19 cellular contexts compared by ENCODE assay signal in genomic region chr5:5017827-5018559, GRCh38.
A peak's percentile ranks its signal among the peaks of the same experiment; 100 is the strongest.
DNase-seq lines count a peak whose midpoint lies in the region; ATAC-seq and TF ChIP-seq lines count a peak whose summit lies in the region.
"Had no signal": no experiment of that assay in that cellular context is flagged by ENCODE, and none has a peak within 500 bp of the region (broad histone marks: within the 10 kb centered on the region; RNA-seq: fewer than 3 reads in every experiment).

No MANE protein-coding gene starts in this region.

- H3K9me3 Mint-ChIP-seq in HFFc6, result peaks cover 15% of the 10 kb centered on the region
- H3K9me3 Mint-ChIP-seq in activated CD4-positive, alpha-beta memory T cell treated with anti-CD3 and anti-CD28 coated beads for 36 hours, result no peaks in the 10 kb centered on the region

- POLR2A ChIA-PET in OCI-LY7 (lab: Charles Lee), result no interaction called here
- POLR2A ChIA-PET in activated CD4-positive, alpha-beta memory T cell treated with anti-CD3 and anti-CD28 coated beads for 36 hours (lab: Charles Lee), result no interaction called here

- no peaks in the 10 kb centered on the region for H3K9me2 ChIP-seq in OCI-LY7 (ENCODE audit: insufficient read depth, low read length)
- no peaks in the 10 kb centered on the region for H3K9me2 ChIP-seq in hepatocyte (replicated peaks; ENCODE audit: insufficient read depth)

- H3K27ac ChIP-seq in OCI-LY7 (ENCODE audit: low read depth, low read length, poor library complexity, severe bottlenecking), result no peak overlapping the region
- H3K27ac ChIP-seq in hepatocyte, result no peak overlapping the region
- H3K27ac ChIP-seq: BLaER1 treated with 17β-estradiol and CSF1 and Interleukin-3, amounts not matched to agents 10 nM and 100 nM had no signal

- H3K27ac Mint-ChIP-seq in HFFc6, result peak overlapping the region; percentile 84
- H3K27ac Mint-ChIP-seq in activated CD4-positive, alpha-beta memory T cell treated with anti-CD3 and anti-CD28 coated beads for 36 hours, result no peak overlapping the region
- H3K27ac Mint-ChIP-seq: endodermal cell; naive thymus-derived CD8-positive, alpha-beta T cell; stimulated activated naive B cell treated with anti-CD40 and anti-IgM and Interleukin-4, amounts not matched to agents 10 μg/mL and 1 μg/mL and 100 μg/mL, for 72 hours had no signal

- H3K9me3 ChIP-seq in OCI-LY7 (ENCODE audit: low read length) (no peaks in the 10 kb centered on the region), hepatocyte (ENCODE audit: low read depth) (no peaks in the 10 kb centered on the region)
- H3K9me3 ChIP-seq: BLaER1 treated with 17β-estradiol and CSF1 and Interleukin-3, amounts not matched to agents 10 nM and 100 nM had no signal

- no peaks in the 10 kb centered on the region for H3K27me3 Mint-ChIP-seq in HFFc6 (ENCODE audit: insufficient read depth)
- H3K27me3 Mint-ChIP-seq in activated CD4-positive, alpha-beta memory T cell treated with anti-CD3 and anti-CD28 coated beads for 36 hours, result no peaks in the 10 kb centered on the region
- H3K27me3 Mint-ChIP-seq: stimulated activated naive B cell treated with anti-CD40 and anti-IgM and Interleukin-4, amounts not matched to agents 10 μg/mL and 1 μg/mL and 100 μg/mL, for 72 hours had no signal

- in situ Hi-C loops in astrocyte of the cerebellum (cut with HindIII; ENCODE audit: low sequenced_read_pairs), result no loop called here

- CTCF ChIA-PET in OCI-LY7 (lab: Charles Lee; ENCODE audit: unreplicated experiment), result no interaction called here
- CTCF ChIA-PET in activated CD4-positive, alpha-beta memory T cell treated with anti-CD3 and anti-CD28 coated beads for 36 hours (lab: Charles Lee), result no interaction called here

- peak; percentile 53 for ATAC-seq in omental fat pad (ENCODE audit: low FRiP score)
- ATAC-seq: naive thymus-derived CD8-positive, alpha-beta T cell; stimulated activated naive B cell treated with anti-CD40 and anti-IgM and Interleukin-4, amounts not matched to agents 10 μg/mL and 1 μg/mL and 100 μg/mL, for 72 hours had no signal

- H3K4me2 ChIP-seq in OCI-LY7 (ENCODE audit: low read length) (no peak overlapping the region), hepatocyte (no peak overlapping the region)
- H3K4me2 ChIP-seq: BLaER1 treated with 17β-estradiol and CSF1 and Interleukin-3, amounts not matched to agents 10 nM and 100 nM had no signal

- 78% methylated on average over 8 of the region's 8 CpGs for WGBS in hepatocyte (ENCODE audit: low lambda C conversion rate, missing lambda C conversion rate)

- no peak overlapping the region for H2AFZ ChIP-seq in OCI-LY7 (ENCODE audit: low read length)
- no peak overlapping the region for H2AFZ ChIP-seq in hepatocyte

- H3K36me3 ChIP-seq in OCI-LY7 (ENCODE audit: insufficient read depth, low read length) (no peaks in the 10 kb centered on the region), hepatocyte (replicated peaks; ENCODE audit: insufficient read depth, low read depth) (no peaks in the 10 kb centered on the region)
- H3K36me3 ChIP-seq: BLaER1 treated with 17β-estradiol and CSF1 and Interleukin-3, amounts not matched to agents 10 nM and 100 nM had no signal

- no peaks in the 10 kb centered on the region for H3K79me2 ChIP-seq in OCI-LY7 (ENCODE audit: insufficient read depth, low read depth, low read length)
- H3K79me2 ChIP-seq in hepatocyte, result no peaks in the 10 kb centered on the region

- intact Hi-C loops in OCI-LY7 (cut with micrococcal nuclease; ENCODE audit: unreplicated experiment), result no loop called here
- intact Hi-C loops in activated CD4-positive, alpha-beta memory T cell treated with anti-CD3 and anti-CD28 coated beads for 36 hours (cut with micrococcal nuclease), result no loop called here

- TF ChIP-seq CTCF in HFFc6 (IDR thresholded peaks at IDR 0.05), result no peak
- TF ChIP-seq CTCF in astrocyte of the cerebellum (IDR thresholded peaks at IDR 0.05; ENCODE audit: low read depth, low read length, missing control alignments), result no peak
- TF ChIP-seq CTCF in omental fat pad (IDR thresholded peaks at IDR 0.05), result no peak
- no peak for TF ChIP-seq CTCF in OCI-LY7 (conservative IDR thresholded peaks at IDR 0.05; ENCODE audit: low read length)
- TF ChIP-seq CTCF in hepatocyte (IDR thresholded peaks at IDR 0.05; ENCODE audit: poor library complexity), result no peak

- H3K4me3 Mint-ChIP-seq in HFFc6, result peak overlapping the region; percentile 44
- H3K4me3 Mint-ChIP-seq in activated CD4-positive, alpha-beta memory T cell treated with anti-CD3 and anti-CD28 coated beads for 36 hours, result no peak overlapping the region
- H3K4me3 Mint-ChIP-seq: endodermal cell; naive thymus-derived CD8-positive, alpha-beta T cell; stimulated activated naive B cell treated with anti-CD40 and anti-IgM and Interleukin-4, amounts not matched to agents 10 μg/mL and 1 μg/mL and 100 μg/mL, for 72 hours had no signal

- DNase-seq in Daoy (ENCODE audit: low read depth) (peak; percentile 86), HFFc6 (peak; percentile 88), astrocyte of the cerebellum (ENCODE audit: low read depth) (peak; percentile 84), omental fat pad (ENCODE audit: low spot score) (no peak), OCI-LY7 (ENCODE audit: low spot score) (no peak), hepatocyte (ENCODE audit: low spot score) (no peak)
- DNase-seq in stimulated activated naive CD4-positive, alpha-beta T cell (lab: John Stamatoyannopoulos, UW), result no peak
- no peak for DNase-seq in activated CD4-positive, alpha-beta memory T cell treated with anti-CD3 and anti-CD28 coated beads for 36 hours
- DNase-seq: activated naive CD4-positive, alpha-beta T cell; endodermal cell; glutamatergic neuron; HCEC 1CT; naive thymus-derived CD8-positive, alpha-beta T cell; NCI-H1092 treated with DMSO at 0.1 percent for 48 hours; NCI-H510A; Right ventricle myocardium superior; stimulated activated CD4-positive, alpha-beta T cell treated with anti-CD3 and anti-CD28 coated beads, Interleukin-4, amount 100 ng/mL, for 4 hours; stimulated activated naive B cell treated with anti-CD40 and anti-IgM and Interleukin-4, amounts not matched to agents 10 μg/mL and 1 μg/mL and 100 μg/mL, for 72 hours had no signal

- H3K4me1 Mint-ChIP-seq in HFFc6 (ENCODE audit: low read depth), result peaks cover 60% of the 10 kb centered on the region
- H3K4me1 Mint-ChIP-seq in activated CD4-positive, alpha-beta memory T cell treated with anti-CD3 and anti-CD28 coated beads for 36 hours (ENCODE audit: low read depth), result no peaks in the 10 kb centered on the region
- H3K4me1 Mint-ChIP-seq: naive thymus-derived CD8-positive, alpha-beta T cell; stimulated activated naive B cell treated with anti-CD40 and anti-IgM and Interleukin-4, amounts not matched to agents 10 μg/mL and 1 μg/mL and 100 μg/mL, for 72 hours had no signal

- H3K36me3 Mint-ChIP-seq in HFFc6 (ENCODE audit: low read depth), result peaks cover 6% of the 10 kb centered on the region; the same call in 1 of the 2 replicates
- H3K36me3 Mint-ChIP-seq in activated CD4-positive, alpha-beta memory T cell treated with anti-CD3 and anti-CD28 coated beads for 36 hours, result no peaks in the 10 kb centered on the region
- H3K36me3 Mint-ChIP-seq: naive thymus-derived CD8-positive, alpha-beta T cell; stimulated activated naive B cell treated with anti-CD40 and anti-IgM and Interleukin-4, amounts not matched to agents 10 μg/mL and 1 μg/mL and 100 μg/mL, for 72 hours had no signal

- peaks cover 6% of the 10 kb centered on the region for H3K27me3 ChIP-seq in hepatocyte
- H3K27me3 ChIP-seq: BLaER1 treated with 17β-estradiol and CSF1 and Interleukin-3, amounts not matched to agents 10 nM and 100 nM had no signal

- H3K4me1 ChIP-seq in OCI-LY7 (ENCODE audit: insufficient read depth, low read length, poor library complexity, severe bottlenecking) (no peaks in the 10 kb centered on the region), hepatocyte (ENCODE audit: insufficient read depth) (peaks cover 8% of the 10 kb centered on the region)

- H3K4me3 ChIP-seq in astrocyte of the cerebellum (ENCODE audit: low read depth, low read length) (no peak overlapping the region), OCI-LY7 (ENCODE audit: low read depth, low read length, poor library complexity, severe bottlenecking) (no peak overlapping the region), hepatocyte (no peak overlapping the region)
- H3K4me3 ChIP-seq: BLaER1 treated with 17β-estradiol and CSF1 and Interleukin-3, amounts not matched to agents 10 nM and 100 nM had no signal

- H4K20me1 ChIP-seq in OCI-LY7 (ENCODE audit: insufficient read depth, low read length) (no peaks in the 10 kb centered on the region), hepatocyte (ENCODE audit: insufficient read depth, poor library complexity, severe bottlenecking) (no peaks in the 10 kb centered on the region)
- H4K20me1 ChIP-seq: BLaER1 treated with 17β-estradiol and CSF1 and Interleukin-3, amounts not matched to agents 10 nM and 100 nM had no signal

- no TSS peak for BruUV-seq in OCI-LY7 (replicated peaks; lab: Mats Ljungman, UMichigan)

Comparison
In these comparisons a context has a peak if more than half of its experiments do, and no peak if none do; other contexts are left out.
1. DNase-seq: peak in Daoy (single experiment), HFFc6 (single experiment) and astrocyte of the cerebellum (single experiment); none in omental fat pad (single experiment), OCI-LY7 (single experiment), stimulated activated naive CD4-positive, alpha-beta T cell (0 of 6), activated CD4-positive, alpha-beta memory T cell treated with anti-CD3 and anti-CD28 coated beads for 36 hours (single experiment) and hepatocyte (single experiment).